ENCODE assay signal across 1 cellular context in genomic region chr20:49984426-49985153, GRCh38.
TF ChIP-seq lines count a peak whose summit lies in the region.

No MANE protein-coding gene starts in this region.

TF ChIP-seq in K562, 482 proteins besides CTCF, POLR2A, EP300 and RAD21 (continued from another document and continues in another):
- no peak for TF ChIP-seq MNT (conservative IDR thresholded peaks at IDR 0.05)
- no peak for TF ChIP-seq ZNF589 (CRISPR knock-in tag; IDR thresholded peaks at IDR 0.05; ENCODE audit: low read depth)
- TF ChIP-seq ZFP36 (IDR thresholded peaks at IDR 0.05; ENCODE audit: low read depth, low read length, partially characterized antibody): peak; percentile 96
- no peak for TF ChIP-seq BDP1 (IDR thresholded peaks at IDR 0.05; ENCODE audit: insufficient read depth, insufficient read length)
- TF ChIP-seq SRSF1 (IDR thresholded peaks at IDR 0.05; ENCODE audit: low read depth, low read length): no peak
- peak; percentile 75; the same call in 1 of the 2 replicates for TF ChIP-seq HDAC2 (IDR thresholded peaks at IDR 0.05)
- TF ChIP-seq TRIM24 (IDR thresholded peaks at IDR 0.05): no peak
- no peak for TF ChIP-seq ZNF239 (CRISPR knock-in tag; IDR thresholded peaks at IDR 0.05)
- no peak for TF ChIP-seq AFF1 (IDR thresholded peaks at IDR 0.05; ENCODE audit: low read depth in 1 of 2, partially characterized antibody in 2 of 2)
- TF ChIP-seq CBX1 (IDR thresholded peaks at IDR 0.05; ENCODE audit: low read depth): 0 out of 2 replicates have a peak, but pooled peaks have one; percentile 37
- TF ChIP-seq PRPF4 (IDR thresholded peaks at IDR 0.05; ENCODE audit: insufficient read depth, low read depth, low read length, poor library complexity, severe bottlenecking): no peak
- TF ChIP-seq ZFP91 (CRISPR knock-in tag; IDR thresholded peaks at IDR 0.05): no peak
- TF ChIP-seq LEF1 (IDR thresholded peaks at IDR 0.05): no peak
- no peak for TF ChIP-seq ZNF518B (CRISPR knock-in tag; IDR thresholded peaks at IDR 0.05)
- no peak for TF ChIP-seq ZNF165 (CRISPR knock-in tag; IDR thresholded peaks at IDR 0.05; ENCODE audit: borderline replicate concordance)
- no peak for TF ChIP-seq ZNF398 (CRISPR knock-in tag; IDR thresholded peaks at IDR 0.05)
- no peak for TF ChIP-seq ZNF282 (CRISPR knock-in tag; IDR thresholded peaks at IDR 0.05)
- no peak for TF ChIP-seq CREBBP (IDR thresholded peaks at IDR 0.05; ENCODE audit: low read depth, low read length)
- no peak for TF ChIP-seq CREB3L1 (IDR thresholded peaks at IDR 0.05; ENCODE audit: borderline replicate concordance, low read depth)
- no peak for TF ChIP-seq ZNF586 (CRISPR knock-in tag; conservative IDR thresholded peaks at IDR 0.05)
- no peak for TF ChIP-seq CCAR2 (IDR thresholded peaks at IDR 0.05; ENCODE audit: low read depth, low read length)
- no peak for TF ChIP-seq SAFB2 (IDR thresholded peaks at IDR 0.05; ENCODE audit: borderline replicate concordance, low read depth, low read length, severe bottlenecking)
- no peak for TF ChIP-seq ATF7 (IDR thresholded peaks at IDR 0.05)
- no peak for TF ChIP-seq GMEB1 (CRISPR knock-in tag; IDR thresholded peaks at IDR 0.05)
- TF ChIP-seq NUFIP1 (IDR thresholded peaks at IDR 0.05; ENCODE audit: partially characterized antibody): no peak
- 0 out of 2 replicates have a peak, but pooled peaks have one; percentile 73 for TF ChIP-seq PTBP1 (IDR thresholded peaks at IDR 0.05; ENCODE audit: low read depth, low read length)
- TF ChIP-seq ZNF76 (CRISPR knock-in tag; IDR thresholded peaks at IDR 0.05; ENCODE audit: borderline replicate concordance): no peak
- no peak for TF ChIP-seq TAF15 (IDR thresholded peaks at IDR 0.05; ENCODE audit: low read depth, low read length)
- no peak for TF ChIP-seq ASH1L (IDR thresholded peaks at IDR 0.05; ENCODE audit: borderline replicate concordance, low read depth, partially characterized antibody)
- peak; percentile 98 for TF ChIP-seq RBM25 (IDR thresholded peaks at IDR 0.05; ENCODE audit: low read depth, low read length, severe bottlenecking)
- TF ChIP-seq BRD9 (IDR thresholded peaks at IDR 0.05; ENCODE audit: low read depth, partially characterized antibody): peak; percentile 83
- TF ChIP-seq TARDBP (IDR thresholded peaks at IDR 0.05): no peak
- 0 out of 4 replicates have a peak, but pooled peaks of 1 of the 2 experiments have one; percentile 44 for TF ChIP-seq RCOR1 (IDR thresholded peaks at IDR 0.05; ENCODE audit: borderline replicate concordance in 1 of 2, low read depth in 2 of 2, low read length in 2 of 2)
- 0 out of 2 replicates have a peak, but pooled peaks have one; percentile 33 for TF ChIP-seq ARID4B (CRISPR knock-in tag; IDR thresholded peaks at IDR 0.05)
- no peak for TF ChIP-seq MTF1 (CRISPR knock-in tag; IDR thresholded peaks at IDR 0.05; ENCODE audit: borderline replicate concordance)
- TF ChIP-seq ADNP (tag; IDR thresholded peaks at IDR 0.05): 0 out of 2 replicates have a peak, but pooled peaks have one; percentile 17
- TF ChIP-seq CREM (IDR thresholded peaks at IDR 0.05; ENCODE audit: low read depth): no peak
- no peak for TF ChIP-seq NCOA1 (IDR thresholded peaks at IDR 0.05; ENCODE audit: low read depth)
- TF ChIP-seq POLR2B (IDR thresholded peaks at IDR 0.05; ENCODE audit: low read depth, partially characterized antibody): no peak
- TF ChIP-seq ZC3H4 (CRISPR knock-in tag; IDR thresholded peaks at IDR 0.05; ENCODE audit: borderline replicate concordance): no peak
